In the genomic region with DNA sequence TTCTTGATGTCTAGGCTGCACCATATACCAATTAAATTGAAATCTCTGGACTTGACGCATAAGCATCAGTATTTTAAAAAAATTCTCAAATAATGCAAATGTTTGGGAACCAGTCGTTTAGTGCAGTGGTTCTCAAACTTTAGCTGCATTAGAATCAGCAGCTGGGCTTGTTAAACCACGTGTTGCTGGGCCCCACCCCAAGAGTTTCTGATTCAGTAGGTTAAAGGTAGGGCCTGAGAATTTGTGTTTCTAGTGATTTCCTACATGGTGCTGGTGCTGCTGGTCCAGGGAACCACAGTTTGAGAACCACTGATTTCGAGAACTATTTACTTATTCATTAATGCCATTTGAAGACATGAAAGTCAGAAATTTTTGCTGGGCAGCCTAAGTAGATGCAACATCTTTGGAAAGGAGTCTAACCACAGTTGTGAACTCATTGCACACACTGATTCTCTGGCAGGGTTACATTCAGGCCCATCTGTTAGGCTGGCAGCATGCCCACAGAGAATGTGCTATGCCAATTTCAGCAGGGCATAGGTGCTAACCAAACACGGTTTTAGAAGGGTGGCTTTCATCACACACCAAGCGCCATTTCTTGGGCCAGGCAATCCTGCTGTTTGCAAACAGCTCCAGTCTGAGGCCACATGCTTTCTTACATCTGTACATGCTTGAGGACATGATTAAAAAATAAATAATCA, we compare ENCODE assay signal across 15 cellular contexts. TPM values are rescaled to one million over a fixed set of nuclear protein-coding genes. Genes with fewer than 3 reads are reported as not detected.
DNase-seq lines count a peak whose midpoint lies in the region; ATAC-seq and TF ChIP-seq lines count a peak whose summit lies in the region.
"Had no signal": no experiment of that assay in that cellular context is flagged by ENCODE, and none has a peak within 500 bp of the region (broad histone marks: within the 10 kb centered on the region; RNA-seq: fewer than 3 reads in every experiment).

No MANE protein-coding gene starts in this region.

- WGBS in tibial nerve, 2 donors, result 77 to 89% methylated on average over 6 of the region's 6 CpGs

- H3K27me3 Mint-ChIP-seq in activated T-cell treated with anti-CD3 and anti-CD28 coated beads, Interleukin-2, amount 50 U/mL, for 24 hours, result peaks cover 14% of the 10 kb centered on the region

- no peaks in the 10 kb centered on the region for H3K9me3 ChIP-seq in tibial nerve
- H3K9me3 ChIP-seq: HAP-1 had no signal

- H3K27ac Mint-ChIP-seq in activated T-cell treated with anti-CD3 and anti-CD28 coated beads, Interleukin-2, amount 50 U/mL, for 24 hours, result no peak overlapping the region
- H3K27ac Mint-ChIP-seq: brain had no signal

- no peaks in the 10 kb centered on the region for H3K36me3 Mint-ChIP-seq in activated T-cell treated with anti-CD3 and anti-CD28 coated beads, Interleukin-2, amount 50 U/mL, for 24 hours (ENCODE audit: low read depth)
- H3K36me3 Mint-ChIP-seq: brain had no signal

- peaks cover 8% of the 10 kb centered on the region for H3K4me1 Mint-ChIP-seq in activated T-cell treated with anti-CD3 and anti-CD28 coated beads, Interleukin-2, amount 50 U/mL, for 24 hours (ENCODE audit: low read depth)

- no peak for TF ChIP-seq POLR2A in tibial nerve (IDR thresholded peaks at IDR 0.05)

- H3K4me3 Mint-ChIP-seq in activated T-cell treated with anti-CD3 and anti-CD28 coated beads, Interleukin-2, amount 50 U/mL, for 24 hours, result no peak overlapping the region
- H3K4me3 Mint-ChIP-seq: brain had no signal

- peak; percentile 43 for ATAC-seq in left lobe of liver
- ATAC-seq in GM18502 (IDR thresholded peaks at IDR 0.05; ENCODE audit: poor library complexity, unreplicated experiment), result no peak
- ATAC-seq in HG03139 (IDR thresholded peaks at IDR 0.05; ENCODE audit: unreplicated experiment), result no peak

- peaks cover 0 to 3% (median 0%) of the 10 kb centered on the region in 4 donors for H3K4me1 ChIP-seq in tibial nerve
- H3K4me1 ChIP-seq: HAP-1, parathyroid adenoma had no signal

- H3K27me3 ChIP-seq in tibial nerve, result no peaks in the 10 kb centered on the region

- TF ChIP-seq CTCF in VCaP (conservative IDR thresholded peaks at IDR 0.05), result no peak
- TF ChIP-seq CTCF in tibial nerve (IDR thresholded peaks at IDR 0.05), result no peak

- H3K36me3 ChIP-seq in tibial nerve, result no peaks in the 10 kb centered on the region
- H3K36me3 ChIP-seq: HAP-1 had no signal

- H3K27ac ChIP-seq in VCaP (0 out of 2 replicates have a peak overlapping the region, but pooled peaks have one; percentile 5), tibial nerve (no peak overlapping the region)
- H3K27ac ChIP-seq: parathyroid adenoma had no signal

- H3K4me3 ChIP-seq in tibial nerve, result no peak overlapping the region
- H3K4me3 ChIP-seq: HAP-1 had no signal

- no peak for TF ChIP-seq EP300 in tibial nerve (IDR thresholded peaks at IDR 0.05)

- DNase-seq in D341Med (ENCODE audit: low spot score) (peak; percentile 54), NCI-H128 (lab: John Stamatoyannopoulos, UW; ENCODE audit: unreplicated experiment) (peak; percentile 12), left lobe of liver (ENCODE audit: low spot score) (peak; percentile 48), tibial nerve (ENCODE audit: low spot score in 2 of 2) (no peak)
- no peak for DNase-seq in activated T-cell treated with anti-CD3 and anti-CD28 coated beads, Interleukin-2, amount 50 U/mL, for 24 hours
- DNase-seq: activated CD4-positive, alpha-beta T cell treated with anti-CD3 and anti-CD28 coated beads for 48 hours; EL; mammary epithelial cell; NCI-H187 had no signal

- no peaks in the 10 kb centered on the region for H3K9me3 Mint-ChIP-seq in activated T-cell treated with anti-CD3 and anti-CD28 coated beads, Interleukin-2, amount 50 U/mL, for 24 hours

RNA-seq across cellular contexts. Expression of a gene that starts 26.4 kb away (rescaled TPM):
- total RNA-seq in left lobe of liver (192 TPM), tibial nerve (100 to 1,000 TPM in 1 of 4 donors, 10 to 100 TPM in 3; 47.3 to 103 (median 74.2) TPM)

RNA-seq across cellular contexts. Expression of a gene that starts 39.9 kb away (rescaled TPM):
- total RNA-seq in left lobe of liver (22.5 TPM), tibial nerve (10 to 100 TPM; 44.8 to 69.9 (median 53.2) TPM)

Comparison
In these comparisons a context has a peak if more than half of its experiments do, and no peak if none do; other contexts are left out.
1. DNase-seq: peak in D341Med (single experiment), NCI-H128 (single experiment) and left lobe of liver (single experiment); none in activated T-cell treated with anti-CD3 and anti-CD28 coated beads, Interleukin-2, amount 50 U/mL, for 24 hours (single experiment) and tibial nerve (0 of 2).